Comparison of ENCODE assay signal across 13 cellular contexts in genomic region chr6:150673720-150674361, GRCh38.
"Had no signal": no experiment of that assay in that cellular context is flagged by ENCODE, and none has a peak within 500 bp of the region (broad histone marks: within the 10 kb centered on the region; RNA-seq: fewer than 3 reads in every experiment).

No MANE protein-coding gene starts in this region.

- H3K9me3 Mint-ChIP-seq: activated CD4-positive, alpha-beta T cell treated with anti-CD3 and anti-CD28 coated beads, Interleukin-2, amount 10 ng/mL, durations not matched to agents 7 days and 5 days; activated naive CD4-positive, alpha-beta T cell treated with anti-CD3 and anti-CD28 coated beads for 36 hours; activated T-helper 2 cell treated with anti-CD3 and anti-CD28 coated beads, Interferon-gamma antibody, Interleukin-2, Interleukin-4, amounts not matched to agents 10 μg/mL and 5 μg/mL and 100 μg/mL, durations not matched to agents 14 hours and 24 hours and 36 hours had no signal

- H3K27ac Mint-ChIP-seq: activated CD4-positive, alpha-beta T cell treated with anti-CD3 and anti-CD28 coated beads, Interleukin-2, amount 10 ng/mL, durations not matched to agents 7 days and 5 days; activated naive CD4-positive, alpha-beta T cell treated with anti-CD3 and anti-CD28 coated beads for 36 hours; activated T-helper 2 cell treated with anti-CD3 and anti-CD28 coated beads, Interferon-gamma antibody, Interleukin-2, Interleukin-4, amounts not matched to agents 10 μg/mL and 5 μg/mL and 100 μg/mL, durations not matched to agents 14 hours and 24 hours and 36 hours had no signal

- H3K27me3 ChIP-seq: heart left ventricle, ovary, uterus had no signal

- H3K4me3 ChIP-seq: heart left ventricle, ovary, thoracic aorta, uterus had no signal

- FAIRE-seq: frontal cortex had no signal

- DNase-seq: activated CD4-positive, alpha-beta T cell treated with anti-CD3 and anti-CD28 coated beads, Interleukin-2, amount 10 ng/mL, durations not matched to agents 7 days and 5 days; activated CD4-positive, CD25-positive, alpha-beta regulatory T cell; activated naive CD4-positive, alpha-beta T cell treated with anti-CD3 and anti-CD28 coated beads for 36 hours; heart left ventricle; ovary; SHP77 treated with DMSO at 0.1 percent for 48 hours; stimulated activated CD4-positive, alpha-beta T cell treated with anti-CD3 and anti-CD28 coated beads, Interleukin-12 subunit alpha, Interleukin-12 subunit beta, amount 100 ng/mL, for 4 hours; stimulated activated CD4-positive, alpha-beta T cell treated with anti-CD3 and anti-CD28 coated beads, Interleukin-2, amount 100 ng/mL, for 24 hours; uterus had no signal

- H3K4me3 Mint-ChIP-seq: activated CD4-positive, alpha-beta T cell treated with anti-CD3 and anti-CD28 coated beads, Interleukin-2, amount 10 ng/mL, durations not matched to agents 7 days and 5 days; activated naive CD4-positive, alpha-beta T cell treated with anti-CD3 and anti-CD28 coated beads for 36 hours had no signal

- H3K9me3 ChIP-seq: heart left ventricle, ovary, thoracic aorta, uterus had no signal

- H3K36me3 ChIP-seq: ovary, uterus had no signal

- ATAC-seq: heart left ventricle, SK-N-SH treated with all-trans-retinoic acid at 6 μM for 48 hours had no signal

- H3K27ac ChIP-seq: heart left ventricle, ovary, thoracic aorta, uterus had no signal
